ENCODE assay signal across 14 cellular contexts in the genomic region with DNA sequence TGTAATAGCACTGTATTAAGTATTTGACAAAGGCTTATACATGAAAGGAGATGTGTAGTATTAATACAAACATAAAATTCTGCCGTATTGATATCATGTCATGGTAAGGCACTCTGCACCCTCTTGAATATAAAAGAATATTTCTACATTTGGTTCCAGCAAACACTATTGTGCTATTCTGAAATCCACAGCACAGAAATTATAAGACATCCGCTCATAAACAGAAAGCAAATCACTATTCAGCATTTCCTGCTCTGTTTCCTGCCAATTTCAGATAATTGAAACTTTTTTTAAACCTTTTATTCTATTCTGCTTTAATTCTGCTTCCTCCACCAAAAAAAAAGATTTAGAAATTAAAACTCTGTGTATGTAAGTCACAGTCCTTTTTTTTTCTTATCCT. TPM values are rescaled to one million over a fixed set of nuclear protein-coding genes. Genes with fewer than 3 reads are reported as not detected.
DNase-seq lines count a peak whose midpoint lies in the region; ATAC-seq, FAIRE-seq and TF ChIP-seq lines count a peak whose summit lies in the region.
"Had no signal": no experiment of that assay in that cellular context is flagged by ENCODE, and none has a peak within 500 bp of the region (broad histone marks: within the 10 kb centered on the region; RNA-seq: fewer than 3 reads in every experiment).

No MANE protein-coding gene starts in this region.

- no peak for TF ChIP-seq CTCF in lower lobe of right lung (IDR thresholded peaks at IDR 0.05)

- H3K4me1 Mint-ChIP-seq in activated T-helper 2 cell treated with anti-CD3 and anti-CD28 coated beads, Interferon-gamma antibody, Interleukin-2, Interleukin-4, amounts not matched to agents 10 μg/mL and 5 μg/mL and 100 μg/mL, durations not matched to agents 14 hours and 24 hours and 36 hours (ENCODE audit: low read depth), result peaks cover 63% of the 10 kb centered on the region

- H3K4me1 ChIP-seq in right cardiac atrium (ENCODE audit: control insufficient read depth, insufficient read depth, low read length), result no peaks in the 10 kb centered on the region
- H3K4me1 ChIP-seq in lower lobe of right lung, result peaks cover 11% of the 10 kb centered on the region

- WGBS in right cardiac atrium, result 56% methylated on average over 2 of the region's 2 CpGs

- peaks cover 48% of the 10 kb centered on the region for H3K36me3 Mint-ChIP-seq in activated T-helper 2 cell treated with anti-CD3 and anti-CD28 coated beads, Interferon-gamma antibody, Interleukin-2, Interleukin-4, amounts not matched to agents 10 μg/mL and 5 μg/mL and 100 μg/mL, durations not matched to agents 14 hours and 24 hours and 36 hours (ENCODE audit: low read depth)

- H3K27me3 ChIP-seq in right cardiac atrium (ENCODE audit: control insufficient read depth, insufficient read depth) (no peaks in the 10 kb centered on the region), lower lobe of right lung (ENCODE audit: low read depth) (no peaks in the 10 kb centered on the region)
- H3K27me3 ChIP-seq: ovary had no signal

- peak overlapping the region; percentile 13 for H3K4me3 ChIP-seq in right cardiac atrium (ENCODE audit: low read length)
- H3K4me3 ChIP-seq in lower lobe of right lung, result no peak overlapping the region
- H3K4me3 ChIP-seq: ovary had no signal

- H3K27me3 Mint-ChIP-seq in activated T-helper 2 cell treated with anti-CD3 and anti-CD28 coated beads, Interferon-gamma antibody, Interleukin-2, Interleukin-4, amounts not matched to agents 10 μg/mL and 5 μg/mL and 100 μg/mL, durations not matched to agents 14 hours and 24 hours and 36 hours (ENCODE audit: low read depth), result no peaks in the 10 kb centered on the region

- peaks cover 15% of the 10 kb centered on the region for H3K9me3 Mint-ChIP-seq in activated T-helper 2 cell treated with anti-CD3 and anti-CD28 coated beads, Interferon-gamma antibody, Interleukin-2, Interleukin-4, amounts not matched to agents 10 μg/mL and 5 μg/mL and 100 μg/mL, durations not matched to agents 14 hours and 24 hours and 36 hours

- no peak for FAIRE-seq in HTR-8/SVneo (lab: Jason Lieb, UNC)

- H3K27ac ChIP-seq in right cardiac atrium (ENCODE audit: low read length) (no peak overlapping the region), lower lobe of right lung (peak overlapping the region; percentile 14)
- H3K27ac ChIP-seq: ovary had no signal

- intact Hi-C loops in right cardiac atrium (cut with DNase I) (no loop called here), Right ventricle myocardium superior (cut with DNase I) (no loop called here), lower lobe of right lung (cut with DNase I) (no loop called here)
- intact Hi-C loops in activated T-helper 2 cell treated with anti-CD3 and anti-CD28 coated beads, Interferon-gamma antibody, Interleukin-2, Interleukin-4, amounts not matched to agents 10 μg/mL and 5 μg/mL and 100 μg/mL, durations not matched to agents 14 hours and 24 hours and 36 hours (cut with micrococcal nuclease), result loop anchor here (2.0 to 10.0 kb wide), 2 partner anchors 39 to 955 kb away; partner anchors contain the start of genes MLLT11 and PLEKHO1

- no peaks in the 10 kb centered on the region for H3K9me3 ChIP-seq in right cardiac atrium (ENCODE audit: control insufficient read depth, low read length)
- peaks cover 6% of the 10 kb centered on the region for H3K9me3 ChIP-seq in lower lobe of right lung

- peaks cover 8% of the 10 kb centered on the region for H3K36me3 ChIP-seq in lower lobe of right lung
- H3K36me3 ChIP-seq: ovary had no signal

- H3K27ac Mint-ChIP-seq in activated T-helper 2 cell treated with anti-CD3 and anti-CD28 coated beads, Interferon-gamma antibody, Interleukin-2, Interleukin-4, amounts not matched to agents 10 μg/mL and 5 μg/mL and 100 μg/mL, durations not matched to agents 14 hours and 24 hours and 36 hours, result peak overlapping the region; percentile 87
- H3K27ac Mint-ChIP-seq: HFFc6, WTC11 had no signal

- DNase-seq in right cardiac atrium (no peak), Right ventricle myocardium superior (no peak), lower lobe of right lung (no peak), middle frontal gyrus (ENCODE audit: extremely low spot score, low spot score) (no peak), activated gamma-delta T cell (lab: John Stamatoyannopoulos, UW) (no peak), HTR-8/SVneo (ENCODE audit: insufficient read length, low spot score) (no peak), SKM-1 treated with dmso at 0.1 percent for 144 hours (lab: John Stamatoyannopoulos, UW; ENCODE audit: unreplicated experiment) (no peak)
- no peak for DNase-seq in activated T-helper 2 cell treated with anti-CD3 and anti-CD28 coated beads, Interferon-gamma antibody, Interleukin-2, Interleukin-4, amounts not matched to agents 10 μg/mL and 5 μg/mL and 100 μg/mL, durations not matched to agents 14 hours and 24 hours and 36 hours (ENCODE audit: low spot score)
- DNase-seq: DMS79 treated with DMSO at 0.1 percent for 48 hours, HFFc6, mammary epithelial cell, ovary, SK-N-SH had no signal

- ATAC-seq in right cardiac atrium, result no peak
- no peak for ATAC-seq in Right ventricle myocardium superior (ENCODE audit: poor library complexity)
- ATAC-seq in lower lobe of right lung, result no peak
- ATAC-seq: WTC11 had no signal

- H3K4me3 Mint-ChIP-seq in activated T-helper 2 cell treated with anti-CD3 and anti-CD28 coated beads, Interferon-gamma antibody, Interleukin-2, Interleukin-4, amounts not matched to agents 10 μg/mL and 5 μg/mL and 100 μg/mL, durations not matched to agents 14 hours and 24 hours and 36 hours (ENCODE audit: low read depth), result peak overlapping the region; percentile 51
- H3K4me3 Mint-ChIP-seq: HFFc6, WTC11 had no signal

RNA-seq across cellular contexts. Expression of gene PLEKHO1, which starts 39.6 kb away (rescaled TPM):
- 10 to 100 TPM; 28.9 to 51.4 (median 34.4) TPM for total RNA-seq in right cardiac atrium
- polyA plus RNA-seq in right cardiac atrium, result 73.2 TPM
- 45.9 TPM for total RNA-seq in Right ventricle myocardium superior
- 29.3 and 31.2 TPM in 2 replicates for total RNA-seq in activated T-helper 2 cell treated with anti-CD3 and anti-CD28 coated beads, Interferon-gamma antibody, Interleukin-2, Interleukin-4, amounts not matched to agents 10 μg/mL and 5 μg/mL and 100 μg/mL, durations not matched to agents 14 hours and 24 hours and 36 hours
- total RNA-seq in lower lobe of right lung, result 41.6 TPM

RNA-seq across cellular contexts. Expression of gene VPS45, which starts 42.5 kb away (rescaled TPM):
- total RNA-seq in right cardiac atrium (10 to 100 TPM; 46.3 to 54.3 (median 48.8) TPM), Right ventricle myocardium superior (48.9 TPM), lower lobe of right lung (36.1 TPM)
- polyA plus RNA-seq in right cardiac atrium, result 40.0 TPM
- 21.9 TPM in 2 replicates for total RNA-seq in activated T-helper 2 cell treated with anti-CD3 and anti-CD28 coated beads, Interferon-gamma antibody, Interleukin-2, Interleukin-4, amounts not matched to agents 10 μg/mL and 5 μg/mL and 100 μg/mL, durations not matched to agents 14 hours and 24 hours and 36 hours
